8 cellular contexts compared by ENCODE assay signal in genomic region chr11:58923300-58923788, GRCh38. TPM values are rescaled to one million over a fixed set of nuclear protein-coding genes. Genes with fewer than 3 reads are reported as not detected.
DNase-seq lines count a peak whose midpoint lies in the region; ATAC-seq and TF ChIP-seq lines count a peak whose summit lies in the region.

No MANE protein-coding gene starts in this region.

- H3K4me3 ChIP-seq in naive thymus-derived CD4-positive, alpha-beta T cell (ENCODE audit: low read length), result no peak overlapping the region

- H3K36me3 ChIP-seq in naive thymus-derived CD4-positive, alpha-beta T cell (ENCODE audit: control insufficient read depth in 2 of 3, insufficient read depth in 3 of 3, low read length in 3 of 3), result no peaks in the 10 kb centered on the region

- H3K4me1 ChIP-seq in naive thymus-derived CD4-positive, alpha-beta T cell (ENCODE audit: control insufficient read depth in 2 of 2, insufficient read depth in 2 of 2, low read length in 2 of 2), result peaks cover 0 to 6% of the 10 kb centered on the region in 2 donors

- peaks cover 9 to 14% (median 10%) of the 10 kb centered on the region in 3 donors for H3K27me3 Mint-ChIP-seq in CD14-positive monocyte (ENCODE audit: low read depth in 3 of 3)
- H3K27me3 Mint-ChIP-seq in naive thymus-derived CD4-positive, alpha-beta T cell, result peaks cover 0 to 10% (median 6%) of the 10 kb centered on the region in 5 donors

- no peak overlapping the region for H3K27ac ChIP-seq in naive thymus-derived CD4-positive, alpha-beta T cell (ENCODE audit: low read depth, low read length)

- H3K4me1 Mint-ChIP-seq in CD14-positive monocyte, result peaks cover 26% of the 10 kb centered on the region
- peaks cover 6 to 26% (median 22%) of the 10 kb centered on the region in 7 donors for H3K4me1 Mint-ChIP-seq in naive thymus-derived CD4-positive, alpha-beta T cell

- CTCF ChIA-PET in naive thymus-derived CD4-positive, alpha-beta T cell (lab: Charles Lee), result interaction anchor here (0.6 kb wide), 1 partner anchor 1181 kb away, joined by 4 read pairs; no protein-coding TSS in a partner anchor

- peak; percentile 44 for TF ChIP-seq CTCF in CD14-positive monocyte (IDR thresholded peaks at IDR 0.05)

- no peak overlapping the region for H3K27ac Mint-ChIP-seq in CD14-positive monocyte
- peak overlapping the region in 3 of 9 donors; percentile 33 to 74 (median 40) for H3K27ac Mint-ChIP-seq in naive thymus-derived CD4-positive, alpha-beta T cell

- H3K27me3 ChIP-seq in naive thymus-derived CD4-positive, alpha-beta T cell (ENCODE audit: control insufficient read depth in 2 of 2, insufficient read depth in 2 of 2, low read length in 2 of 2), result no peaks in the 10 kb centered on the region

- H3K36me3 Mint-ChIP-seq in CD14-positive monocyte, result no peaks in the 10 kb centered on the region
- H3K36me3 Mint-ChIP-seq in naive thymus-derived CD4-positive, alpha-beta T cell, result peaks cover 0 to 4% (median 0%) of the 10 kb centered on the region in 5 donors

- no peaks in the 10 kb centered on the region for H3K9me3 ChIP-seq in naive thymus-derived CD4-positive, alpha-beta T cell (ENCODE audit: control insufficient read depth in 2 of 3, low read length in 3 of 3)

- POLR2A ChIA-PET in naive thymus-derived CD4-positive, alpha-beta T cell (lab: Charles Lee), result no interaction called here

- H3K9me3 Mint-ChIP-seq in CD14-positive monocyte, result peaks cover under 1 to 8% (median 3%) of the 10 kb centered on the region in 7 donors
- peaks cover 0 to 5% (median under 1%) of the 10 kb centered on the region in 11 donors for H3K9me3 Mint-ChIP-seq in naive thymus-derived CD4-positive, alpha-beta T cell

- peak; percentile 89 for ATAC-seq in GM18498 (IDR thresholded peaks at IDR 0.05; ENCODE audit: unreplicated experiment)
- ATAC-seq in HG02759 (IDR thresholded peaks at IDR 0.05; ENCODE audit: unreplicated experiment), result peak; percentile 74
- peak; percentile 66 for ATAC-seq in naive thymus-derived CD4-positive, alpha-beta T cell

- intact Hi-C loops in CD14-positive monocyte (cut with micrococcal nuclease), result no loop called here
- intact Hi-C loops in naive thymus-derived CD4-positive, alpha-beta T cell (cut with micrococcal nuclease), result loop anchor here in 1 of 2 donors (1.0 to 10.0 kb wide), 2 partner anchors 131 to 269 kb away; no protein-coding TSS in a partner anchor

- DNase-seq in CD14-positive monocyte (ENCODE audit: low spot score) (no peak), NCI-H526 treated with DMSO at 0.1 percent for 48 hours (lab: John Stamatoyannopoulos, UW) (peak; percentile 11), cerebellum (ENCODE audit: low spot score) (peak; percentile 13), NCI-H2171 treated with DMSO at 0.1 percent for 48 hours (lab: John Stamatoyannopoulos, UW) (no peak), NCI-H187 treated with DMSO at 0.1 percent for 48 hours (lab: John Stamatoyannopoulos, UW) (no peak)
- DNase-seq in naive thymus-derived CD4-positive, alpha-beta T cell, result peak in 7 of 9 donors; percentile 7 to 44 (median 29)

- peak overlapping the region in 1 of 2 donors; percentile 81 for H3K4me3 Mint-ChIP-seq in CD14-positive monocyte
- H3K4me3 Mint-ChIP-seq in naive thymus-derived CD4-positive, alpha-beta T cell, result peak overlapping the region in 8 of 10 donors; percentile 22 to 77 (median 45)

RNA-seq across cellular contexts. Expression of gene GLYATL1, which starts 15.9 kb away (rescaled TPM):
- not detected for polyA plus RNA-seq in CD14-positive monocyte
- 1.8 TPM for total RNA-seq in cerebellum
- total RNA-seq in naive thymus-derived CD4-positive, alpha-beta T cell, result not detected
- under 1 TPM in 1 of 2 donors, not detected in 1; 0.39 TPM for polyA plus RNA-seq in naive thymus-derived CD4-positive, alpha-beta T cell

Comparison
In these comparisons a context has a peak if more than half of its experiments do, and no peak if none do; other contexts are left out.
1. DNase-seq: peak in NCI-H526 treated with DMSO at 0.1 percent for 48 hours (single experiment), cerebellum (single experiment) and naive thymus-derived CD4-positive, alpha-beta T cell (7 of 9); none in CD14-positive monocyte (single experiment), NCI-H2171 treated with DMSO at 0.1 percent for 48 hours (single experiment) and NCI-H187 treated with DMSO at 0.1 percent for 48 hours (single experiment).
2. Peak in every context shown above with its lines, with median percentiles within 50 percentile points of each other: ATAC-seq.